8 cellular contexts compared by ENCODE assay signal in genomic region chr6:24581084-24581669, GRCh38.
DNase-seq lines count a peak whose midpoint lies in the region; ATAC-seq and TF ChIP-seq lines count a peak whose summit lies in the region.

No MANE protein-coding gene starts in this region.

- ATAC-seq in left ventricle myocardium superior: peak; percentile 78
- no peak for ATAC-seq in HG03095 (IDR thresholded peaks at IDR 0.05; ENCODE audit: unreplicated experiment)

- peak; percentile 93 for TF ChIP-seq CTCF in NB4 (IDR thresholded peaks at IDR 0.05; ENCODE audit: low read depth, low read length)

- no peak for TF ChIP-seq POLR2A in NB4 (IDR thresholded peaks at IDR 0.05; ENCODE audit: extremely low read depth, insufficient read length)

- no peak overlapping the region for H3K4me3 ChIP-seq in NB4 (ENCODE audit: low read depth, low read length)

- DNase-seq in DMS53 treated with DMSO at 0.1 percent for 48 hours (lab: John Stamatoyannopoulos, UW; ENCODE audit: unreplicated experiment) (peak; percentile 44), H4 (ENCODE audit: low spot score) (peak; percentile 44), NB4 (ENCODE audit: low read depth) (peak; percentile 78), SW 1271 (lab: John Stamatoyannopoulos, UW) (peak; percentile 3 to 67), left ventricle myocardium superior (peak; percentile 78), retina (peak; percentile 71)
- peak; percentile 62 for DNase-seq in activated naive CD8-positive, alpha-beta T cell treated with anti-CD3 and anti-CD28 coated beads, Interleukin-2, amount 50 U/mL, for 16 hours (ENCODE audit: low read depth, low spot score)

- intact Hi-C loops in left ventricle myocardium superior (cut with micrococcal nuclease): loop anchor here (5.0 kb wide), 1 partner anchor 191 kb away; the partner anchor contains the start of gene GMNN
